In the genomic region with DNA sequence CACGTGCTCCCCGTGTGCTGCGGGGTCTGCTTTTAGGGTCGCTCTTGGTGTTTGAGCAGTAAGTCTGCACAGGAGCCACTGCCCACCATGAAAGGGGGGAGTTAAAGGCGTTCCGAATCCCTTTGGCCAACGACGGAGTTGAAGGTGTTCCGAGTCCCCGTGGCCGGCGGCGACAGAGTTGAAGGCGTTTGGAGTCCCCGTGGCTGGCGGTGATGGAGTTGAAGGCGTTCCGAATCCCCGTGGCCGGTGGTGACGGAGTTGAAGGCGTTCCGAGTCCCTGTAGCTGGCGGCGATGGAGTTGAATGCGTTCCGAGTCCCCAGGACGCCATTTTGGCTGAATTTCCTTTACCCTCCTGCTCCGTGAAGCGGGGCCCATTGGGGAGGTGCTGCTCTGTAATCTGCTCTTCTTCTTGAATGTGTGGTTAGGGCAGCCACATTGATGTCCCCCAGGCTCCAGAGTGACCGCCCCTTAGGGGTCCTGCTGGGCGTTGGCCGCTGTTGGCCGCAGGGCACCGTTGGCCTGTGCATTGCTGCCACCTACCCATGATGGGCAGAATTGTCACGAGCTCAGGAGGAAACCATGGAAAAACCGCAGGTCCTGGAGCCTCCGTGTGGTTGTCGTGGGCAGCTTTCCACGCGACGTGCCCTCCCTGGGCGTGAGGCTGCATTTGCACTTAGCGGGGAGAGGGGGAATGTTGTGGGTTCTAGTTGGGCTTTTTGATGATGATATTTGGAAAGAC, we compare ENCODE assay signal across 10 cellular contexts.
DNase-seq lines count a peak whose midpoint lies in the region; ATAC-seq, FAIRE-seq and TF ChIP-seq lines count a peak whose summit lies in the region.
"Had no signal": no experiment of that assay in that cellular context is flagged by ENCODE, and none has a peak within 500 bp of the region (broad histone marks: within the 10 kb centered on the region; RNA-seq: fewer than 3 reads in every experiment).

No MANE protein-coding gene starts in this region.

- H3K4me3 Mint-ChIP-seq in activated CD4-positive, alpha-beta memory T cell treated with anti-CD3 and anti-CD28 coated beads for 36 hours: no peak overlapping the region
- no peak overlapping the region for H3K4me3 Mint-ChIP-seq in activated T-cell treated with anti-CD3 and anti-CD28 coated beads, Interleukin-2, amount 50 U/mL, for 4 hours
- H3K4me3 Mint-ChIP-seq: effector memory CD8-positive, alpha-beta T cell; mesothelial cell of epicardium had no signal

- intact Hi-C loops in GM12878 (cut with micrococcal nuclease; ENCODE audit: unreplicated experiment): loop anchor here (1.0 to 2.0 kb wide), 2 partner anchors 49 to 131 kb away; no protein-coding TSS in a partner anchor
- intact Hi-C loops in activated CD4-positive, alpha-beta memory T cell treated with anti-CD3 and anti-CD28 coated beads for 36 hours (cut with micrococcal nuclease): no loop called here

- H2AFZ ChIP-seq in GM12878 (ENCODE audit: control insufficient read depth, low read depth, low read length): no peak overlapping the region

- peaks cover 4% of the 10 kb centered on the region for H3K4me1 Mint-ChIP-seq in activated CD4-positive, alpha-beta memory T cell treated with anti-CD3 and anti-CD28 coated beads for 36 hours (ENCODE audit: low read depth)
- peaks cover 14% of the 10 kb centered on the region for H3K4me1 Mint-ChIP-seq in activated T-cell treated with anti-CD3 and anti-CD28 coated beads, Interleukin-2, amount 50 U/mL, for 4 hours (ENCODE audit: low read depth)
- H3K4me1 Mint-ChIP-seq: mesothelial cell of epicardium had no signal

- no peak overlapping the region for H3K9ac ChIP-seq in GM12878 (ENCODE audit: control insufficient read depth, insufficient read depth, low read length)

- no peak overlapping the region for H3K4me3 ChIP-seq in GM12878

- H3K36me3 ChIP-seq in GM12878 (ENCODE audit: control insufficient read depth in 2 of 2, insufficient read depth in 2 of 2, low read length in 1 of 2): peaks cover 2 to 15% of the 10 kb centered on the region in 2 experiments; a peak in 3 of 4 replicates

- H3K36me3 Mint-ChIP-seq in activated CD4-positive, alpha-beta memory T cell treated with anti-CD3 and anti-CD28 coated beads for 36 hours: peaks cover 15% of the 10 kb centered on the region
- peaks cover 28% of the 10 kb centered on the region for H3K36me3 Mint-ChIP-seq in activated T-cell treated with anti-CD3 and anti-CD28 coated beads, Interleukin-2, amount 50 U/mL, for 4 hours (ENCODE audit: insufficient read depth)

- H3K27me3 ChIP-seq in GM12878 (replicated peaks in 1 of 2; ENCODE audit: control insufficient read depth in 2 of 2, insufficient read depth in 2 of 2, low read length in 1 of 2): no peaks in the 10 kb centered on the region

- H3K79me2 ChIP-seq in GM12878 (ENCODE audit: control insufficient read depth, insufficient read depth, low read length): no peaks in the 10 kb centered on the region

- H3K9me3 ChIP-seq in GM12878 (replicated peaks; ENCODE audit: control insufficient read depth, insufficient read depth, low read length): no peaks in the 10 kb centered on the region

- no peak for TF ChIP-seq EP300 in GM12878 (IDR thresholded peaks at IDR 0.05; ENCODE audit: borderline replicate concordance in 1 of 2, control insufficient read depth in 1 of 2, low read depth in 2 of 2, low read length in 2 of 2)

- no peak overlapping the region for H3K27ac Mint-ChIP-seq in activated CD4-positive, alpha-beta memory T cell treated with anti-CD3 and anti-CD28 coated beads for 36 hours
- H3K27ac Mint-ChIP-seq: mesothelial cell of epicardium had no signal

- DNase-seq in A172 (ENCODE audit: low spot score): peak; percentile 19
- DNase-seq in GM13977 (ENCODE audit: low spot score): no peak
- DNase-seq in GM12878 (ENCODE audit: low read depth, low spot score): no peak
- peak; percentile 15 for DNase-seq in iPS DF 19.7 (ENCODE audit: low read depth, low spot score)
- no peak for DNase-seq in activated CD4-positive, alpha-beta memory T cell treated with anti-CD3 and anti-CD28 coated beads for 36 hours
- DNase-seq in activated T-cell treated with anti-CD3 and anti-CD28 coated beads, Interleukin-2, amount 50 U/mL, for 4 hours: no peak
- DNase-seq in islet precursor cell: no peak
- DNase-seq in stimulated activated naive CD8-positive, alpha-beta T cell treated with anti-CD3 and anti-CD28 coated beads, Interleukin-15, Interleukin-2, amounts not matched to agents 100 U/mL and 50 U/mL, for 24 hours: no peak
- DNase-seq: effector memory CD8-positive, alpha-beta T cell had no signal

- ATAC-seq in GM12878: no peak
- no peak for ATAC-seq in activated T-cell treated with anti-CD3 and anti-CD28 coated beads, Interleukin-2, amount 50 U/mL, for 4 hours
- no peak for ATAC-seq in stimulated activated naive CD8-positive, alpha-beta T cell treated with anti-CD3 and anti-CD28 coated beads, Interleukin-15, Interleukin-2, amounts not matched to agents 100 U/mL and 50 U/mL, for 24 hours
- ATAC-seq: effector memory CD8-positive, alpha-beta T cell had no signal

- FAIRE-seq in GM12878 (lab: Jason Lieb, UNC): no peak

- peak; percentile 44; the same call in 1 of the 2 replicates for TF ChIP-seq RAD21 in GM12878 (IDR thresholded peaks at IDR 0.05; ENCODE audit: insufficient read depth, low read depth, low read length)

- peaks cover 28% of the 10 kb centered on the region for H3K4me1 ChIP-seq in GM12878 (ENCODE audit: control insufficient read depth, insufficient read depth, low read length)

- in situ Hi-C loops in GM13977 (cut with MboI; ENCODE audit: low pct_unique_long_range_greater_than_20kb, low sequenced_read_pairs, unreplicated experiment) (no loop called here), GM12878 (cut with MboI) (no loop called here)

- no TSS peak for BruUV-seq in GM12878 (replicated peaks; lab: Mats Ljungman, UMichigan)

- RAD21 ChIA-PET in GM12878 (lab: Charles Lee; ENCODE audit: unreplicated experiment): interaction anchor here (2.9 kb wide), 1 partner anchor 132 kb away, joined by 24 read pairs; no protein-coding TSS in a partner anchor

- no peak for TF ChIP-seq POLR2A in GM12878 (IDR thresholded peaks at IDR 0.05; ENCODE audit: low read depth, low read length)

- POLR2A ChIA-PET in GM12878 (lab: Charles Lee): no interaction called here
- POLR2A ChIA-PET in activated CD4-positive, alpha-beta memory T cell treated with anti-CD3 and anti-CD28 coated beads for 36 hours (lab: Charles Lee): no interaction called here

- 97% methylated on average over 39 of the region's 44 CpGs for WGBS in GM12878 (ENCODE audit: insufficient coverage, insufficient replicate concordance, low lambda C conversion rate, missing lambda C conversion rate)

- no peaks in the 10 kb centered on the region for H3K27me3 Mint-ChIP-seq in activated CD4-positive, alpha-beta memory T cell treated with anti-CD3 and anti-CD28 coated beads for 36 hours
- no peaks in the 10 kb centered on the region for H3K27me3 Mint-ChIP-seq in activated T-cell treated with anti-CD3 and anti-CD28 coated beads, Interleukin-2, amount 50 U/mL, for 4 hours (ENCODE audit: low read depth)
- H3K27me3 Mint-ChIP-seq: effector memory CD8-positive, alpha-beta T cell had no signal

- no peaks in the 10 kb centered on the region for H3K9me3 Mint-ChIP-seq in activated CD4-positive, alpha-beta memory T cell treated with anti-CD3 and anti-CD28 coated beads for 36 hours
- no peaks in the 10 kb centered on the region for H3K9me3 Mint-ChIP-seq in activated T-cell treated with anti-CD3 and anti-CD28 coated beads, Interleukin-2, amount 50 U/mL, for 4 hours
- H3K9me3 Mint-ChIP-seq: effector memory CD8-positive, alpha-beta T cell; mesothelial cell of epicardium had no signal

- TF ChIP-seq CTCF in GM13977 (IDR thresholded peaks at IDR 0.05; ENCODE audit: extremely low read depth, insufficient read depth, missing control alignments) (peak; percentile 20), GM12878 (IDR thresholded peaks at IDR 0.05 in 2 of 3, conservative IDR thresholded peaks at IDR 0.05 in 1 of 3; ENCODE audit: control insufficient read depth in 2 of 3, extremely low read depth in 1 of 3, insufficient read depth in 1 of 3, low read depth in 3 of 3, low read length in 3 of 3) (no peak; a peak in 1 of 6 replicates)

- no peak overlapping the region for H3K4me2 ChIP-seq in GM12878 (ENCODE audit: control insufficient read depth, insufficient read depth)

- no peaks in the 10 kb centered on the region for H4K20me1 ChIP-seq in GM12878 (ENCODE audit: control insufficient read depth, insufficient read depth)

- CTCF ChIA-PET in GM12878 (lab: Yijun Ruan, JAX): interaction anchor here (0.8 to 3.4 kb wide), 8 partner anchors 28 to 286 kb away, joined by 3 to 25 read pairs (median 4); no protein-coding TSS in a partner anchor
- CTCF ChIA-PET in activated CD4-positive, alpha-beta memory T cell treated with anti-CD3 and anti-CD28 coated beads for 36 hours (lab: Charles Lee): interaction anchor here (0.8 kb wide), 1 partner anchor 19 kb away, joined by 3 read pairs; no protein-coding TSS in a partner anchor

- H3K27ac ChIP-seq in GM12878 (ENCODE audit: control insufficient read depth, insufficient read depth): no peak overlapping the region

- SMC1A ChIA-PET in GM12878 (lab: Charles Lee; ENCODE audit: uncharacterized antibody, unreplicated experiment): interaction anchor here (1.0 to 2.8 kb wide), 6 partner anchors 41 to 133 kb away, joined by 3 to 18 read pairs (median 3); no protein-coding TSS in a partner anchor

TF ChIP-seq in GM12878, 131 proteins besides CTCF, POLR2A, EP300 and RAD21 (continues in another document):
- TF ChIP-seq MEF2B (IDR thresholded peaks at IDR 0.05; ENCODE audit: partially characterized antibody, poor library complexity, severe bottlenecking) (no peak), ZNF384 (IDR thresholded peaks at IDR 0.05; ENCODE audit: borderline replicate concordance, low read depth, low read length) (no peak), GABPA (IDR thresholded peaks at IDR 0.05; ENCODE audit: low read depth) (no peak), SRF (IDR thresholded peaks at IDR 0.05; ENCODE audit: low read depth in 2 of 2, low read length in 2 of 2) (no peak), BRCA1 (IDR thresholded peaks at IDR 0.05; ENCODE audit: low read depth, low read length) (no peak)
- TF ChIP-seq, protein P1, sequence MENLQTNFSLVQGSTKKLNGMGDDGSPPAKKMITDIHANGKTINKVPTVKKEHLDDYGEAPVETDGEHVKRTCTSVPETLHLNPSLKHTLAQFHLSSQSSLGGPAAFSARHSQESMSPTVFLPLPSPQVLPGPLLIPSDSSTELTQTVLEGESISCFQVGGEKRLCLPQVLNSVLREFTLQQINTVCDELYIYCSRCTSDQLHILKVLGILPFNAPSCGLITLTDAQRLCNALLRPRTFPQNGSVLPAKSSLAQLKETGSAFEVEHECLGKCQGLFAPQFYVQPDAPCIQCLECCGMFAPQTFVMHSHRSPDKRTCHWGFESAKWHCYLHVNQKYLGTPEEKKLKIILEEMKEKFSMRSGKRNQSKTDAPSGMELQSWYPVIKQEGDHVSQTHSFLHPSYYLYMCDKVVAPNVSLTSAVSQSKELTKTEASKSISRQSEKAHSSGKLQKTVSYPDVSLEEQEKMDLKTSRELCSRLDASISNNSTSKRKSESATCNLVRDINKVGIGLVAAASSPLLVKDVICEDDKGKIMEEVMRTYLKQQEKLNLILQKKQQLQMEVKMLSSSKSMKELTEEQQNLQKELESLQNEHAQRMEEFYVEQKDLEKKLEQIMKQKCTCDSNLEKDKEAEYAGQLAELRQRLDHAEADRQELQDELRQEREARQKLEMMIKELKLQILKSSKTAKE (IDR thresholded peaks at IDR 0.05; ENCODE audit: low read depth, poor library complexity, severe bottlenecking): no peak

Comparison
In these comparisons a context has a peak if more than half of its experiments do, and no peak if none do; other contexts are left out.
1. DNase-seq: peak in A172 (single experiment) and iPS DF 19.7 (single experiment); none in GM13977 (single experiment), GM12878 (single experiment), activated CD4-positive, alpha-beta memory T cell treated with anti-CD3 and anti-CD28 coated beads for 36 hours (single experiment), activated T-cell treated with anti-CD3 and anti-CD28 coated beads, Interleukin-2, amount 50 U/mL, for 4 hours (single experiment), islet precursor cell (single experiment) and stimulated activated naive CD8-positive, alpha-beta T cell treated with anti-CD3 and anti-CD28 coated beads, Interleukin-15, Interleukin-2, amounts not matched to agents 100 U/mL and 50 U/mL, for 24 hours (single experiment).